In genomic region chr2:30565860-30566358, GRCh38 we compare ENCODE assay signal across 15 cellular contexts.
DNase-seq lines count a peak whose midpoint lies in the region; ATAC-seq and TF ChIP-seq lines count a peak whose summit lies in the region.
"Had no signal": no experiment of that assay in that cellular context is flagged by ENCODE, and none has a peak within 500 bp of the region (broad histone marks: within the 10 kb centered on the region; RNA-seq: fewer than 3 reads in every experiment).

No MANE protein-coding gene starts in this region.

- H3K27me3 ChIP-seq in breast epithelium, result no peaks in the 10 kb centered on the region
- H3K27me3 ChIP-seq in mammary epithelial cell (ENCODE audit: insufficient read depth, low read length), result no peaks in the 10 kb centered on the region
- no peaks in the 10 kb centered on the region for H3K27me3 ChIP-seq in muscle layer of duodenum (ENCODE audit: low read depth, low read length)
- no peaks in the 10 kb centered on the region for H3K27me3 ChIP-seq in CD8-positive, alpha-beta T cell (ENCODE audit: insufficient read depth, low read length)
- H3K27me3 ChIP-seq: SJCRH30 had no signal

- H3K36me3 Mint-ChIP-seq in CD8-positive, alpha-beta T cell, result peaks cover 61% of the 10 kb centered on the region

- no peak overlapping the region for H3K4me3 ChIP-seq in breast epithelium
- no peak overlapping the region for H3K4me3 ChIP-seq in mammary epithelial cell (replicated peaks in 1 of 3; ENCODE audit: insufficient read depth in 1 of 3, low read depth in 2 of 3, low read length in 3 of 3)
- H3K4me3 ChIP-seq in coronary artery, result peak overlapping the region; percentile 37
- H3K4me3 ChIP-seq in muscle layer of duodenum (ENCODE audit: low read depth in 1 of 2, low read length in 2 of 2), result peak overlapping the region in 1 of 2 donors; percentile 23
- H3K4me3 ChIP-seq in CD8-positive, alpha-beta T cell (ENCODE audit: low read depth, low read length), result no peak overlapping the region
- H3K4me3 ChIP-seq: SJCRH30 had no signal

- 74% methylated on average over 5 of the region's 5 CpGs for WGBS in mammary epithelial cell (ENCODE audit: low coverage, missing lambda C conversion rate)

- H3K27ac ChIP-seq in breast epithelium (peak overlapping the region; percentile 51 to 56), mammary epithelial cell (ENCODE audit: insufficient read depth, low read depth, low read length) (no peak overlapping the region), coronary artery (peak overlapping the region; percentile 78 to 88), muscle layer of duodenum (ENCODE audit: low read length) (peak overlapping the region; percentile 14)
- no peak overlapping the region for H3K27ac ChIP-seq in CD8-positive, alpha-beta T cell (ENCODE audit: low read depth, low read length)
- H3K27ac ChIP-seq: SJCRH30 had no signal

- no peak for DNase-seq in breast epithelium (ENCODE audit: low spot score in 2 of 2)
- no peak for DNase-seq in mammary epithelial cell
- DNase-seq in coronary artery (ENCODE audit: low spot score), result no peak
- peak; percentile 59 for DNase-seq in ureter (ENCODE audit: low spot score)
- no peak for DNase-seq in CD8-positive, alpha-beta T cell
- no peak for DNase-seq in LoVo (ENCODE audit: low spot score)
- DNase-seq in NCI-H526 (lab: John Stamatoyannopoulos, UW), result no peak
- DNase-seq: NCI-H1092 treated with DMSO at 0.1 percent for 48 hours, NCI-H774 had no signal

- BruUV-seq in mammary epithelial cell (replicated peaks; lab: Mats Ljungman, UMichigan), result no TSS peak

- dilution Hi-C loops in mammary epithelial cell (cut with HindIII; ENCODE audit: low sequenced_read_pairs), result no loop called here

- intact Hi-C loops in breast epithelium (cut with DNase I; ENCODE audit: low total_unique reads) (no loop called here), mammary epithelial cell (cut with micrococcal nuclease) (no loop called here)
- intact Hi-C loops in CD8-positive, alpha-beta T cell (cut with DNase I, micrococcal nuclease), result no loop called here

- H3K9ac ChIP-seq in mammary epithelial cell (ENCODE audit: insufficient read depth, low read length), result no peak overlapping the region

- H3K36me3 ChIP-seq in breast epithelium, result no peaks in the 10 kb centered on the region
- H3K36me3 ChIP-seq in mammary epithelial cell (ENCODE audit: insufficient read depth, low read length), result peaks cover 2% of the 10 kb centered on the region
- no peaks in the 10 kb centered on the region for H3K36me3 ChIP-seq in muscle layer of duodenum (ENCODE audit: control insufficient read depth in 1 of 2, insufficient read depth in 2 of 2, low read length in 2 of 2)
- H3K36me3 ChIP-seq in CD8-positive, alpha-beta T cell (ENCODE audit: insufficient read depth, low read length), result peaks cover 12% of the 10 kb centered on the region

- ATAC-seq in CD8-positive, alpha-beta T cell, result no peak
- ATAC-seq: stimulated activated memory B cell treated with anti-CD40 and anti-IgM and Interleukin-4, amounts not matched to agents 10 μg/mL and 1 μg/mL and 100 μg/mL, for 72 hours; WTC11 had no signal

- H3K27ac Mint-ChIP-seq in CD8-positive, alpha-beta T cell, result no peak overlapping the region
- H3K27ac Mint-ChIP-seq: activated naive CD4-positive, alpha-beta T cell treated with anti-CD3 and anti-CD28 coated beads, Interleukin-2, amount 50 U/mL, for 24 hours; B cell; stimulated activated memory B cell treated with anti-CD40 and anti-IgM and Interleukin-4, amounts not matched to agents 10 μg/mL and 1 μg/mL and 100 μg/mL, for 72 hours; WTC11 had no signal

- no peak overlapping the region for H2AFZ ChIP-seq in mammary epithelial cell (ENCODE audit: low read depth, low read length)

- H3K4me2 ChIP-seq in mammary epithelial cell (ENCODE audit: insufficient read depth, low read depth, low read length), result no peak overlapping the region

- H3K4me1 ChIP-seq in breast epithelium, result no peaks in the 10 kb centered on the region
- no peaks in the 10 kb centered on the region for H3K4me1 ChIP-seq in mammary epithelial cell (ENCODE audit: insufficient read depth, low read length)
- H3K4me1 ChIP-seq in muscle layer of duodenum (ENCODE audit: control insufficient read depth in 1 of 2, insufficient read depth in 2 of 2, low read length in 2 of 2), result peaks cover 0 to 5% of the 10 kb centered on the region in 2 donors
- no peaks in the 10 kb centered on the region for H3K4me1 ChIP-seq in CD8-positive, alpha-beta T cell (ENCODE audit: insufficient read depth, low read length)
- H3K4me1 ChIP-seq: SJCRH30 had no signal

- H3K9me3 ChIP-seq in breast epithelium (no peaks in the 10 kb centered on the region), mammary epithelial cell (replicated peaks; ENCODE audit: insufficient read depth, low read length) (no peaks in the 10 kb centered on the region), muscle layer of duodenum (ENCODE audit: control insufficient read depth in 1 of 2, low read length in 2 of 2) (no peaks in the 10 kb centered on the region)
- no peaks in the 10 kb centered on the region for H3K9me3 ChIP-seq in CD8-positive, alpha-beta T cell (ENCODE audit: low read length)
- H3K9me3 ChIP-seq: SJCRH30 had no signal

- H3K4me1 Mint-ChIP-seq in CD8-positive, alpha-beta T cell (ENCODE audit: low read depth), result no peaks in the 10 kb centered on the region
- H3K4me1 Mint-ChIP-seq: activated naive CD4-positive, alpha-beta T cell treated with anti-CD3 and anti-CD28 coated beads, Interleukin-2, amount 50 U/mL, for 24 hours; B cell; stimulated activated memory B cell treated with anti-CD40 and anti-IgM and Interleukin-4, amounts not matched to agents 10 μg/mL and 1 μg/mL and 100 μg/mL, for 72 hours; WTC11 had no signal

- no peaks in the 10 kb centered on the region for H3K27me3 Mint-ChIP-seq in CD8-positive, alpha-beta T cell (ENCODE audit: low read depth)
- H3K27me3 Mint-ChIP-seq: activated naive CD4-positive, alpha-beta T cell treated with anti-CD3 and anti-CD28 coated beads, Interleukin-2, amount 50 U/mL, for 24 hours; B cell; stimulated activated memory B cell treated with anti-CD40 and anti-IgM and Interleukin-4, amounts not matched to agents 10 μg/mL and 1 μg/mL and 100 μg/mL, for 72 hours had no signal

- CTCF ChIA-PET in mammary epithelial cell (lab: Charles Lee; ENCODE audit: low non-redundant PET), result no interaction called here
- CTCF ChIA-PET in CD8-positive, alpha-beta T cell (lab: Charles Lee), result no interaction called here

- no peaks in the 10 kb centered on the region for H3K79me2 ChIP-seq in mammary epithelial cell (ENCODE audit: insufficient read depth, low read length)

- POLR2A ChIA-PET in CD8-positive, alpha-beta T cell (lab: Charles Lee), result no interaction called here

- TF ChIP-seq CTCF in breast epithelium (IDR thresholded peaks at IDR 0.05) (no peak), mammary epithelial cell (conservative IDR thresholded peaks at IDR 0.05 in 1 of 2, IDR thresholded peaks at IDR 0.05 in 1 of 2; ENCODE audit: extremely low read depth in 1 of 2, insufficient read depth in 1 of 2, low read depth in 1 of 2, low read length in 2 of 2) (no peak), coronary artery (IDR thresholded peaks at IDR 0.05) (no peak)
- no peak for TF ChIP-seq CTCF in CD8-positive, alpha-beta T cell (IDR thresholded peaks at IDR 0.05)

- in situ Hi-C loops in mammary epithelial cell (cut with MboI; ENCODE audit: low sequenced_read_pairs in 2 of 2), result no loop called here

- no peak overlapping the region for H3K4me3 Mint-ChIP-seq in CD8-positive, alpha-beta T cell
- H3K4me3 Mint-ChIP-seq: activated naive CD4-positive, alpha-beta T cell treated with anti-CD3 and anti-CD28 coated beads, Interleukin-2, amount 50 U/mL, for 24 hours; B cell; stimulated activated memory B cell treated with anti-CD40 and anti-IgM and Interleukin-4, amounts not matched to agents 10 μg/mL and 1 μg/mL and 100 μg/mL, for 72 hours; WTC11 had no signal

- no peaks in the 10 kb centered on the region for H4K20me1 ChIP-seq in mammary epithelial cell (ENCODE audit: insufficient read depth, low read length)

- no peaks in the 10 kb centered on the region for H3K9me3 Mint-ChIP-seq in CD8-positive, alpha-beta T cell
- H3K9me3 Mint-ChIP-seq: activated naive CD4-positive, alpha-beta T cell treated with anti-CD3 and anti-CD28 coated beads, Interleukin-2, amount 50 U/mL, for 24 hours; stimulated activated memory B cell treated with anti-CD40 and anti-IgM and Interleukin-4, amounts not matched to agents 10 μg/mL and 1 μg/mL and 100 μg/mL, for 72 hours; WTC11 had no signal

- no peak for TF ChIP-seq POLR2A in breast epithelium (IDR thresholded peaks at IDR 0.05)

Comparison
In these comparisons a context has a peak if more than half of its experiments do, and no peak if none do; other contexts are left out.
1. H3K27ac ChIP-seq: peak in breast epithelium (2 of 2), coronary artery (2 of 2) and muscle layer of duodenum (single experiment); none in mammary epithelial cell (single experiment) and CD8-positive, alpha-beta T cell (single experiment).